Comparison of ENCODE assay signal across 11 cellular contexts in the genomic region with DNA sequence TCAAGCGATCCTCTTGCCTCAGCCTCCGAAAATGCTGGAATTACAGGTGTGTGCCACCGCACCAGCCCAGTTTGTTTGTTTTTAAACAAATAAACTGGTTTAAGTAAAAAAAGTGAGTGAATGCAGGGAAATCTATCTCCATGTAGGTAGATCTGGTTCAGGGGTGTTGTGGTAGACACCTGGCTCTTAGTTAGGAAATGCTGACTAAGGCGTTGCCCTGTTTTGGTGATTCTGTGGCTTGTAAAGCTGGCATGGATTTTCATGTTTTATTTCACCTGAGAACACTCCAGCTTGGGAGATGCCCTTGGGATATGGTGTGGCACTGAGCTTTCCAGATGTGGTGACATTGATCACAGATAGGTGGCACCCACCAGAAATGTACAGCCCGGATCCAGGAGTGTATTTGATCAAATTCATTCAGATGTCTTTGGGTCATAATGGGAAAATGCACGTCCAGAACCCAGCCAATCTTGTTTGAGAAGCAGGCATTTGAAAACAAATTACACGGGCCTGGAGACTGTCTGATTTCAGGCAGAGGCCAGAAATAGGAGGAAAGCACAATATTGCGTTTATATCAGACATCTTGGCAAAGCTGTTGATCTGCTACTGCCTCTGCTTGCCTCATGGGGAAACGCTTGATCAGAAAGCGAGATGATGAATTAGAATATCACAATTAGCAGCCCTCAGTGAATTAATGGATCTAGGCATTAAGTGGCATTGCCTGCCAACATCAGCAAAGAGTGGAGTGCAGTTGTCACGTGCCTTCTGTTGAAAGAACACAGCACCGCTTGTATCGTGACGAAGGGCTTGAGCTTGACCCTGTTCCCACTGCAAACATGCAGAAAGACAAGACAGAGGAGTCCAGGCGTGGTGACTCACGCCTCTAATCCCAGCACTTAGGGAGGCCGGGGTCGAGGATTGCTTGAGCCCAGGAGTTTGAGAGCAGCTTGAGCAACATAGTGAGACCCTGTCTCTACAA. TPM values are rescaled to one million over a fixed set of nuclear protein-coding genes. Genes with fewer than 3 reads are reported as not detected.
DNase-seq lines count a peak whose midpoint lies in the region; ATAC-seq and TF ChIP-seq lines count a peak whose summit lies in the region.
"Had no signal": no experiment of that assay in that cellular context is flagged by ENCODE, and none has a peak within 500 bp of the region (broad histone marks: within the 10 kb centered on the region; RNA-seq: fewer than 3 reads in every experiment).

No MANE protein-coding gene starts in this region.

- WGBS in GM23248 (ENCODE audit: low coverage in 1 of 2, low lambda C conversion rate in 2 of 2, missing lambda C conversion rate in 2 of 2), 2 experiments, result 75 to 77% methylated on average over 18 of the region's 18 CpGs
- 51% methylated on average over 18 of the region's 18 CpGs for WGBS in right cardiac atrium

- H3K9me2 ChIP-seq in GM23248 (ENCODE audit: insufficient read depth), result no peaks in the 10 kb centered on the region

- TF ChIP-seq CTCF in ascending aorta (IDR thresholded peaks at IDR 0.05), result no peak
- no peak for TF ChIP-seq CTCF in gastrocnemius medialis (IDR thresholded peaks at IDR 0.05 in 4 of 5, conservative IDR thresholded peaks at IDR 0.05 in 1 of 5)
- no peak for TF ChIP-seq CTCF in natural killer cell (IDR thresholded peaks at IDR 0.05)

- in situ Hi-C loops in GM23248 (cut with MboI), result no loop called here
- in situ Hi-C loops in gastrocnemius medialis (cut with MboI; ENCODE audit: low sequenced_read_pairs in 4 of 4), result loop anchor here in 1 of 4 donors (25.0 kb wide), 1 partner anchor 277 kb away; no protein-coding TSS in a partner anchor

- no peak for TF ChIP-seq POLR2A in gastrocnemius medialis (IDR thresholded peaks at IDR 0.05)

- H3K27ac Mint-ChIP-seq in natural killer cell, result no peak overlapping the region
- H3K27ac Mint-ChIP-seq: progenitor cell of endocrine pancreas had no signal

- no peaks in the 10 kb centered on the region for H3K27me3 ChIP-seq in GM23248 (replicated peaks; ENCODE audit: insufficient read depth)
- H3K27me3 ChIP-seq in ascending aorta, result no peaks in the 10 kb centered on the region
- H3K27me3 ChIP-seq in right cardiac atrium (ENCODE audit: control insufficient read depth, insufficient read depth), result no peaks in the 10 kb centered on the region
- H3K27me3 ChIP-seq in gastrocnemius medialis, result no peaks in the 10 kb centered on the region

- no peak overlapping the region for H2AFZ ChIP-seq in GM23248

- H3K4me1 ChIP-seq in GM23248 (ENCODE audit: insufficient read depth), result peaks cover 10% of the 10 kb centered on the region
- peaks cover 0 to 21% of the 10 kb centered on the region in 2 donors for H3K4me1 ChIP-seq in ascending aorta
- H3K4me1 ChIP-seq in right cardiac atrium (ENCODE audit: control insufficient read depth, insufficient read depth, low read length), result peaks cover 2% of the 10 kb centered on the region
- H3K4me1 ChIP-seq in gastrocnemius medialis, result no peaks in the 10 kb centered on the region

- peak; percentile 36 for DNase-seq in GM23248
- DNase-seq in ascending aorta (ENCODE audit: low spot score in 2 of 2), result peak in 1 of 2 donors; percentile 76
- DNase-seq in right cardiac atrium, result peak; percentile 18 to 47 (median 35)
- DNase-seq in gastrocnemius medialis, result no peak
- no peak for DNase-seq in natural killer cell
- no peak for DNase-seq in left colon
- no peak for DNase-seq in cortex of kidney (lab: John Stamatoyannopoulos, UW)
- DNase-seq: NCI-H69 had no signal

- H3K36me3 ChIP-seq in GM23248 (ENCODE audit: low read depth) (no peaks in the 10 kb centered on the region), ascending aorta (no peaks in the 10 kb centered on the region), gastrocnemius medialis (no peaks in the 10 kb centered on the region)

- H3F3A ChIP-seq in GM23248 (ENCODE audit: insufficient read depth), result peaks cover 11% of the 10 kb centered on the region

- intact Hi-C loops in ascending aorta (cut with DNase I), result no loop called here
- intact Hi-C loops in right cardiac atrium (cut with DNase I), result loop anchor here in 2 of 4 donors (10.0 kb wide), 2 partner anchors 54 to 84 kb away; no protein-coding TSS in a partner anchor
- intact Hi-C loops in gastrocnemius medialis (cut with DNase I; ENCODE audit: low total_unique reads), result no loop called here
- intact Hi-C loops in natural killer cell (cut with micrococcal nuclease), result no loop called here
- intact Hi-C loops in left colon (cut with DNase I, micrococcal nuclease), result no loop called here

- no peaks in the 10 kb centered on the region for H3K9me3 ChIP-seq in GM23248 (ENCODE audit: low read depth)
- H3K9me3 ChIP-seq in ascending aorta, result no peaks in the 10 kb centered on the region
- no peaks in the 10 kb centered on the region for H3K9me3 ChIP-seq in right cardiac atrium (ENCODE audit: control insufficient read depth, low read length)
- no peaks in the 10 kb centered on the region for H3K9me3 ChIP-seq in gastrocnemius medialis

- no peaks in the 10 kb centered on the region for H3K4me1 Mint-ChIP-seq in natural killer cell

- peaks cover 0 to 4% of the 10 kb centered on the region in 2 donors for H3K27me3 Mint-ChIP-seq in natural killer cell (ENCODE audit: low read depth in 2 of 2)
- H3K27me3 Mint-ChIP-seq: progenitor cell of endocrine pancreas had no signal

- no peaks in the 10 kb centered on the region for H3K36me3 Mint-ChIP-seq in natural killer cell

- no peaks in the 10 kb centered on the region for H3K79me2 ChIP-seq in GM23248 (ENCODE audit: insufficient read depth)

- H3K4me3 ChIP-seq in GM23248, result no peak overlapping the region
- no peak overlapping the region for H3K4me3 ChIP-seq in ascending aorta
- no peak overlapping the region for H3K4me3 ChIP-seq in right cardiac atrium (ENCODE audit: low read length)
- no peak overlapping the region for H3K4me3 ChIP-seq in gastrocnemius medialis

- H3K9me3 Mint-ChIP-seq in natural killer cell, result no peaks in the 10 kb centered on the region

- ATAC-seq in right cardiac atrium, result peak; percentile 41 to 75
- peak; percentile 62 to 84 for ATAC-seq in gastrocnemius medialis
- ATAC-seq in natural killer cell, result no peak
- ATAC-seq in HG02759 (IDR thresholded peaks at IDR 0.05; ENCODE audit: unreplicated experiment), result no peak
- ATAC-seq in left colon, result no peak

- H3K4me2 ChIP-seq in GM23248 (ENCODE audit: unreplicated experiment), result no peak overlapping the region

- no peak overlapping the region for H3K9ac ChIP-seq in GM23248

- no peak overlapping the region for H3K27ac ChIP-seq in GM23248
- peak overlapping the region; percentile 27 to 37 for H3K27ac ChIP-seq in ascending aorta
- H3K27ac ChIP-seq in right cardiac atrium (ENCODE audit: low read length), result peak overlapping the region; percentile 29
- peak overlapping the region in 1 of 4 donors; percentile 15 for H3K27ac ChIP-seq in gastrocnemius medialis

- no peaks in the 10 kb centered on the region for H4K20me1 ChIP-seq in GM23248 (ENCODE audit: insufficient read depth)

- no peak overlapping the region for H3K4me3 Mint-ChIP-seq in natural killer cell

RNA-seq across cellular contexts. Expression of gene IL34, which starts 7.3 kb away (rescaled TPM):
- 1.0 TPM in 1 of 2 replicates, not detected in the other for total RNA-seq in GM23248 (2014; rRNA removed; shearing (Covaris generic))
- polyA plus RNA-seq in GM23248 (2016; fragmentation: Nextera tagmentation; extraction: Ambion mirVana) (0.15 TPM in 1 of 2 replicates, not detected in the other), right cardiac atrium (1.9 TPM)
- total RNA-seq in ascending aorta (116 TPM), right cardiac atrium (1 to 10 TPM in 2 of 4 donors, under 1 TPM in 2; 0.74 to 2.1 (median 1.5) TPM), gastrocnemius medialis (10 to 100 TPM in 3 of 4 donors, under 1 TPM in 1; 0.71 to 93.0 (median 22.1) TPM), natural killer cell (under 1 TPM in 2 of 3 donors, not detected in 1; 0.48 to 0.54 TPM), left colon (1 to 10 TPM in 1 of 2 donors, under 1 TPM in 1; 0.89 to 1.5 TPM)
- total RNA-seq: progenitor cell of endocrine pancreas; T-helper 2 cell treated with Interferon-gamma antibody and Interleukin-4, amounts not matched to agents 100 ng/mL and 5 ng/mL, for 36 hours had no signal

RNA-seq across cellular contexts. Expression of gene MTSS2, which starts 46.8 kb away (rescaled TPM):
- 13.2 and 23.7 TPM in 2 replicates for total RNA-seq in GM23248 (2014; rRNA removed; shearing (Covaris generic))
- polyA plus RNA-seq in GM23248 (2016; fragmentation: Nextera tagmentation; extraction: Ambion mirVana) (0.43 and 0.44 TPM in 2 replicates), right cardiac atrium (47.5 TPM)
- total RNA-seq in ascending aorta (98.6 TPM), right cardiac atrium (10 to 100 TPM; 60.4 to 71.2 (median 67.7) TPM), gastrocnemius medialis (100 to 1,000 TPM in 1 of 4 donors, 10 to 100 TPM in 3; 42.6 to 160 (median 93.9) TPM), natural killer cell (1 to 10 TPM; 3.8 to 8.8 (median 4.4) TPM), left colon (10 to 100 TPM; 21.5 to 28.3 TPM)

Comparison
In these comparisons a context has a peak if more than half of its experiments do, and no peak if none do; other contexts are left out.
1. DNase-seq: peak in GM23248 (single experiment) and right cardiac atrium (3 of 3); none in gastrocnemius medialis (0 of 2), natural killer cell (single experiment), left colon (0 of 2) and cortex of kidney (single experiment).
2. ATAC-seq: peak in right cardiac atrium (2 of 2) and gastrocnemius medialis (2 of 2); none in natural killer cell (0 of 3), HG02759 (single experiment) and left colon (single experiment).